ENCODE assay signal across 24 cellular contexts in genomic region chr4:122673252-122673651, GRCh38. TPM values are rescaled to one million over a fixed set of nuclear protein-coding genes. Genes with fewer than 3 reads are reported as not detected.
DNase-seq lines count a peak whose midpoint lies in the region; ATAC-seq and TF ChIP-seq lines count a peak whose summit lies in the region.
"Had no signal": no experiment of that assay in that cellular context is flagged by ENCODE, and none has a peak within 500 bp of the region (broad histone marks: within the 10 kb centered on the region; RNA-seq: fewer than 3 reads in every experiment).

No MANE protein-coding gene starts in this region.

- TF ChIP-seq CTCF in IMR-90 (conservative IDR thresholded peaks at IDR 0.05; ENCODE audit: low read depth, low read length) (no peak), omental fat pad (IDR thresholded peaks at IDR 0.05) (no peak)

- H2BK5ac ChIP-seq in IMR-90 (ENCODE audit: low read depth, low read length, poor library complexity, severe bottlenecking) = no peak overlapping the region

- CTCF ChIA-PET in IMR-90 (lab: Yijun Ruan, JAX) = no interaction called here

- H3K4me3 ChIP-seq in IMR-90 (ENCODE audit: insufficient read depth, low read depth, low read length) = no peak overlapping the region
- no peak overlapping the region for H3K4me3 ChIP-seq in adipocyte (ENCODE audit: low read length)

- POLR2A ChIA-PET in IMR-90 (lab: Charles Lee; ENCODE audit: unreplicated experiment) = no interaction called here

- no peak overlapping the region for H4K5ac ChIP-seq in IMR-90 (ENCODE audit: low read depth, low read length)

- WGBS in IMR-90 (ENCODE audit: extremely low coverage in 2 of 2, insufficient read length in 1 of 2), 2 experiments = no CpG with 5 or more reads among the region's 2 CpGs

- H3K4me2 ChIP-seq in IMR-90 (ENCODE audit: low read depth, low read length) = no peak overlapping the region

- DNase-seq in IMR-90 (no peak), adipocyte (ENCODE audit: low read depth) (peak; percentile 11), foreskin melanocyte (peak; percentile 70), omental fat pad (ENCODE audit: low spot score) (no peak), HUDEP-2 (lab: John Stamatoyannopoulos, UW; ENCODE audit: unreplicated experiment in 76 of 76) (no peak), NCI-H82 treated with DMSO at 0.1 percent for 48 hours (lab: John Stamatoyannopoulos, UW; ENCODE audit: unreplicated experiment) (no peak), SIG-M5 (lab: John Stamatoyannopoulos, UW) (no peak)
- DNase-seq in stimulated activated CD8-positive, alpha-beta memory T cell treated with anti-CD3 and anti-CD28 coated beads, Interleukin-4, amount 100 ng/mL, for 48 hours = no peak
- DNase-seq: activated CD8-positive, alpha-beta T cell treated with anti-CD3 and anti-CD28 coated beads, Interleukin-2, amount 10 ng/mL, durations not matched to agents 7 days and 5 days; activated T-cell treated with anti-CD3 and anti-CD28 coated beads, Interleukin-2, amount 50 U/mL, for 72 hours; cortex of kidney; KG1; naive B cell; NCI-H1048; NCI-H2081; NCI-H510A; stimulated activated CD4-positive, alpha-beta T cell treated with anti-CD3 and anti-CD28 coated beads, Interleukin-2, amount 100 ng/mL, for 48 hours; stimulated activated naive CD8-positive, alpha-beta T cell treated with anti-CD3 and anti-CD28 coated beads, Interleukin-15, amount 100 ng/mL, for 72 hours; WERI-Rb-1 had no signal

- BruUV-seq in IMR-90 (replicated peaks; lab: Mats Ljungman, UMichigan) = no TSS peak

- H2BK15ac ChIP-seq in IMR-90 (ENCODE audit: low read depth, low read length) = no peak overlapping the region

- H4K91ac ChIP-seq in IMR-90 (ENCODE audit: insufficient read depth, low read depth, low read length) = 0 out of 2 replicates have a peak overlapping the region, but pooled peaks have one; percentile 14

- no peak for TF ChIP-seq POLR2A in IMR-90 (IDR thresholded peaks at IDR 0.05; ENCODE audit: low read depth, low read length)

- peaks cover 10% of the 10 kb centered on the region for H3K4me1 ChIP-seq in IMR-90 (ENCODE audit: control insufficient read depth, insufficient read depth, low read length)
- H3K4me1 ChIP-seq in adipocyte (ENCODE audit: control insufficient read depth, insufficient read depth, low read length) = peaks cover 13% of the 10 kb centered on the region

- H3K9ac ChIP-seq in IMR-90 (ENCODE audit: low read depth, low read length) (no peak overlapping the region), adipocyte (ENCODE audit: low read length) (peak overlapping the region; percentile 1)

- H3K23ac ChIP-seq in IMR-90 (ENCODE audit: low read depth, low read length) = no peak overlapping the region

- H2AFZ ChIP-seq in IMR-90 (replicated peaks; ENCODE audit: low read length, poor library complexity) = peak overlapping the region; percentile 75

- H3K18ac ChIP-seq in IMR-90 (ENCODE audit: low read depth, low read length) = no peak overlapping the region

- H3K27ac ChIP-seq in IMR-90 (ENCODE audit: insufficient read depth, low read length) = no peak overlapping the region
- H3K27ac ChIP-seq: WERI-Rb-1 had no signal

- H2BK120ac ChIP-seq in IMR-90 (ENCODE audit: low read depth, low read length) = no peak overlapping the region; the same call in 1 of the 2 replicates

- in situ Hi-C loops in IMR-90 (cut with MboI; ENCODE audit: low sequenced_read_pairs) = no loop called here

- no peak overlapping the region for H3K4ac ChIP-seq in IMR-90 (ENCODE audit: low read depth, low read length)

- dilution Hi-C loops in IMR-90 (cut with HindIII; ENCODE audit: low sequenced_read_pairs, unreplicated experiment) = no loop called here

- no peak for TF ChIP-seq RAD21 in IMR-90 (IDR thresholded peaks at IDR 0.05; ENCODE audit: low read length)

- ATAC-seq in IMR-90 (ENCODE audit: low read depth) (peak; percentile 46; the same call in 1 of the 2 replicates), omental fat pad (ENCODE audit: low FRiP score) (peak; percentile 44)
- ATAC-seq: activated CD8-positive, alpha-beta T cell treated with anti-CD3 and anti-CD28 coated beads, Interleukin-2, amount 10 ng/mL, durations not matched to agents 7 days and 5 days; activated naive CD4-positive, alpha-beta T cell treated with anti-CD3 and anti-CD28 coated beads, Interleukin-2, amount 50 U/mL, for 72 hours had no signal

- H3K9me3 ChIP-seq in IMR-90 (ENCODE audit: control insufficient read depth, insufficient read depth, low read length) (no peaks in the 10 kb centered on the region), adipocyte (ENCODE audit: control insufficient read depth, low read length) (no peaks in the 10 kb centered on the region)

- no peaks in the 10 kb centered on the region for H3K36me3 ChIP-seq in IMR-90 (ENCODE audit: control insufficient read depth, insufficient read depth, low read length)
- no peaks in the 10 kb centered on the region for H3K36me3 ChIP-seq in adipocyte (ENCODE audit: control insufficient read depth, insufficient read depth, low read length, severe bottlenecking)
- H3K36me3 ChIP-seq: WERI-Rb-1 had no signal

- H4K8ac ChIP-seq in IMR-90 (ENCODE audit: low read depth in 2 of 2, low read length in 2 of 2) = peak overlapping the region in 1 of 2 experiments; percentile 4; a peak in 1 of 4 replicates

- no peaks in the 10 kb centered on the region for H4K20me1 ChIP-seq in IMR-90 (ENCODE audit: insufficient read depth, low read length)

- no peak overlapping the region for H2AK9ac ChIP-seq in IMR-90 (replicated peaks; ENCODE audit: low read depth, low read length, poor library complexity)

- no peak overlapping the region for H3K56ac ChIP-seq in IMR-90 (ENCODE audit: extremely low read depth, insufficient read depth, low read length)

- H3K79me1 ChIP-seq in IMR-90 (ENCODE audit: low read depth in 1 of 2, low read length in 2 of 2) = no peaks in the 10 kb centered on the region

- H3K27me3 ChIP-seq in IMR-90 (ENCODE audit: control insufficient read depth, insufficient read depth, low read length) (no peaks in the 10 kb centered on the region), adipocyte (replicated peaks; ENCODE audit: control insufficient read depth, insufficient read depth, low read length) (no peaks in the 10 kb centered on the region)

- peaks cover 8% of the 10 kb centered on the region for H3K9me1 ChIP-seq in IMR-90 (ENCODE audit: insufficient read depth, low read length)

- no peak overlapping the region for H2AK5ac ChIP-seq in IMR-90 (ENCODE audit: low read depth, low read length)

- H2BK20ac ChIP-seq in IMR-90 (ENCODE audit: low read depth, low read length) = no peak overlapping the region

- intact Hi-C loops in IMR-90 (cut with micrococcal nuclease) = no loop called here

- H3K14ac ChIP-seq in IMR-90 (replicated peaks; ENCODE audit: low read depth, low read length) = no peak overlapping the region; the same call in 1 of the 2 replicates

TF ChIP-seq in IMR-90, 13 proteins besides CTCF, POLR2A, EP300 and RAD21:
- no peak for TF ChIP-seq SMC3 (IDR thresholded peaks at IDR 0.05; ENCODE audit: low read depth, low read length)
- no peak for TF ChIP-seq ELK1 (IDR thresholded peaks at IDR 0.05; ENCODE audit: borderline replicate concordance, low read depth, low read length)
- no peak for TF ChIP-seq MAFK (IDR thresholded peaks at IDR 0.05; ENCODE audit: low read depth, low read length)
- TF ChIP-seq NFE2L2 (IDR thresholded peaks at IDR 0.05; ENCODE audit: low read depth, low read length) = no peak
- TF ChIP-seq CHD1 (IDR thresholded peaks at IDR 0.05; ENCODE audit: low read depth, low read length) = no peak
- no peak for TF ChIP-seq FOS (IDR thresholded peaks at IDR 0.05; ENCODE audit: low read depth, low read length)
- TF ChIP-seq MAZ (IDR thresholded peaks at IDR 0.05; ENCODE audit: borderline replicate concordance, low read depth, low read length) = no peak
- no peak for TF ChIP-seq USF2 (IDR thresholded peaks at IDR 0.05; ENCODE audit: low read depth, low read length)
- TF ChIP-seq RFX5 (IDR thresholded peaks at IDR 0.05; ENCODE audit: low read depth, low read length) = no peak

RNA-seq across cellular contexts. Expression of gene IL21, which starts 52.4 kb away (rescaled TPM):
- total RNA-seq in IMR-90 (2012; rRNA removed) (not detected in 2 replicates), omental fat pad (not detected)
- polyA plus RNA-seq in IMR-90 (2012; rRNA removed) = not detected in 2 replicates
- polyA plus RNA-seq in IMR-90 (2012; cell fraction: cytosol; rRNA removed) = not detected in 2 replicates
- not detected in 2 replicates for polyA plus RNA-seq in IMR-90 (2012; cell fraction: nucleus; rRNA removed; ENCODE audit: low replicate concordance)
- total RNA-seq: activated CD8-positive, alpha-beta T cell treated with anti-CD3 and anti-CD28 coated beads, Interleukin-2, amount 10 ng/mL, durations not matched to agents 7 days and 5 days; Daoy; liver; posterior vena cava; skeletal muscle tissue had no signal
- polyA plus RNA-seq: liver had no signal

RNA-seq across cellular contexts. Expression of gene BBS12, which starts 59.3 kb away (rescaled TPM):
- total RNA-seq in IMR-90 (2012; rRNA removed) = 5.0 and 5.9 TPM in 2 replicates
- polyA plus RNA-seq in IMR-90 (2012; rRNA removed) = 0.87 and 1.1 TPM in 2 replicates
- 0.27 and 0.43 TPM in 2 replicates for polyA plus RNA-seq in IMR-90 (2012; cell fraction: cytosol; rRNA removed)
- polyA plus RNA-seq in IMR-90 (2012; cell fraction: nucleus; rRNA removed; ENCODE audit: low replicate concordance) = 0.04 and 0.46 TPM in 2 replicates
- 1 to 10 TPM; 3.2 to 5.7 (median 3.7) TPM for total RNA-seq in omental fat pad

Comparison
In these comparisons a context has a peak if more than half of its experiments do, and no peak if none do; other contexts are left out.
1. DNase-seq: peak in adipocyte (single experiment) and foreskin melanocyte (single experiment); none in IMR-90 (single experiment), omental fat pad (single experiment), stimulated activated CD8-positive, alpha-beta memory T cell treated with anti-CD3 and anti-CD28 coated beads, Interleukin-4, amount 100 ng/mL, for 48 hours (single experiment), HUDEP-2 (0 of 76), NCI-H82 treated with DMSO at 0.1 percent for 48 hours (single experiment) and SIG-M5 (single experiment).